In genomic region chr22:38844661-38845367, GRCh38 we compare ENCODE assay signal across 1 cellular context.
TF ChIP-seq lines count a peak whose summit lies in the region.

No MANE protein-coding gene starts in this region.

TF ChIP-seq in HepG2, 621 proteins besides CTCF, POLR2A, EP300 and RAD21:
- TF ChIP-seq ZBTB42 (CRISPR knock-in tag; IDR thresholded peaks at IDR 0.05) (no peak), MYC (CRISPR knock-in tag; IDR thresholded peaks at IDR 0.05; ENCODE audit: borderline replicate concordance) (peak; percentile 34; the same call in 1 of the 2 replicates), ZNF292 (CRISPR knock-in tag; IDR thresholded peaks at IDR 0.05; ENCODE audit: borderline replicate concordance, low read depth) (no peak), NCOR1 (IDR thresholded peaks at IDR 0.05; ENCODE audit: borderline replicate concordance, low read length) (0 out of 2 replicates have a peak, but pooled peaks have one; percentile 18), ZNF687 (CRISPR knock-in tag; IDR thresholded peaks at IDR 0.05) (peak; percentile 46; the same call in 1 of the 2 replicates), HMG20A (CRISPR knock-in tag; IDR thresholded peaks at IDR 0.05; ENCODE audit: borderline replicate concordance) (0 out of 2 replicates have a peak, but pooled peaks have one; percentile 4), PHF20 (CRISPR knock-in tag; IDR thresholded peaks at IDR 0.05) (0 out of 2 replicates have a peak, but pooled peaks have one; percentile 30), MED8 (CRISPR knock-in tag; IDR thresholded peaks at IDR 0.05; ENCODE audit: insufficient replicate concordance) (peak; percentile 15), ZNF639 (CRISPR knock-in tag; conservative IDR thresholded peaks at IDR 0.05) (no peak), ZMYM2 (CRISPR knock-in tag; IDR thresholded peaks at IDR 0.05) (peak; percentile 8; the same call in 1 of the 2 replicates), TCF12 (IDR thresholded peaks at IDR 0.05) (no peak), TCF12 (CRISPR knock-in tag; IDR thresholded peaks at IDR 0.05) (0 out of 2 replicates have a peak, but pooled peaks have one; percentile 71), ZNF558 (CRISPR knock-in tag; IDR thresholded peaks at IDR 0.05; ENCODE audit: borderline replicate concordance) (0 out of 2 replicates have a peak, but pooled peaks have one; percentile 20), KDM2A (CRISPR knock-in tag; IDR thresholded peaks at IDR 0.05; ENCODE audit: borderline replicate concordance, low read depth) (no peak), BORCS8-MEF2B (CRISPR knock-in tag; IDR thresholded peaks at IDR 0.05) (0 out of 2 replicates have a peak, but pooled peaks have one; percentile 23), ZNF605 (CRISPR knock-in tag; IDR thresholded peaks at IDR 0.05) (peak; percentile 19; the same call in 1 of the 2 replicates), PAXIP1 (CRISPR knock-in tag; conservative IDR thresholded peaks at IDR 0.05) (0 out of 2 replicates have a peak, but pooled peaks have one; percentile 1), HOXA5 (CRISPR knock-in tag; IDR thresholded peaks at IDR 0.05) (no peak), BCL6 (CRISPR knock-in tag; IDR thresholded peaks at IDR 0.05) (no peak), ZNF564 (CRISPR knock-in tag; IDR thresholded peaks at IDR 0.05) (0 out of 2 replicates have a peak, but pooled peaks have one; percentile 3), HNRNPK (IDR thresholded peaks at IDR 0.05; ENCODE audit: low read depth, low read length, poor library complexity, severe bottlenecking) (no peak), KDM5B (CRISPR knock-in tag; IDR thresholded peaks at IDR 0.05; ENCODE audit: borderline replicate concordance) (peak; percentile 16; the same call in 1 of the 2 replicates), MNT (IDR thresholded peaks at IDR 0.05) (peak; percentile 67), ZNF569 (CRISPR knock-in tag; IDR thresholded peaks at IDR 0.05; ENCODE audit: borderline replicate concordance) (no peak), TFDP1 (CRISPR knock-in tag; IDR thresholded peaks at IDR 0.05; ENCODE audit: borderline replicate concordance) (peak; percentile 42; the same call in 1 of the 2 replicates), CSRNP1 (CRISPR knock-in tag; IDR thresholded peaks at IDR 0.05) (0 out of 2 replicates have a peak, but pooled peaks have one; percentile 18), REL (CRISPR knock-in tag; conservative IDR thresholded peaks at IDR 0.05) (no peak; the same call in 1 of the 2 replicates), PHF21A (CRISPR knock-in tag; IDR thresholded peaks at IDR 0.05) (peak; percentile 46; the same call in 1 of the 2 replicates), ARID5B (CRISPR knock-in tag; IDR thresholded peaks at IDR 0.05) (no peak), HDAC2 (CRISPR knock-in tag; IDR thresholded peaks at IDR 0.05) (0 out of 2 replicates have a peak, but pooled peaks have one; percentile 3)
